33 cellular contexts compared by ENCODE assay signal in genomic region chr22:20183823-20184222, GRCh38. TPM values are rescaled to one million over a fixed set of nuclear protein-coding genes. Genes with fewer than 3 reads are reported as not detected.
"Had no signal": no experiment of that assay in that cellular context is flagged by ENCODE, and none has a peak within 500 bp of the region (broad histone marks: within the 10 kb centered on the region; RNA-seq: fewer than 3 reads in every experiment).

No MANE protein-coding gene starts in this region.

- H3K27ac ChIP-seq: adrenal gland, ascending aorta, body of pancreas, brain microvascular endothelial cell, breast epithelium, cardiac muscle cell had no signal

- H3K4me3 ChIP-seq: adrenal gland, ascending aorta, body of pancreas, breast epithelium, cardiac muscle cell had no signal

- H3K9me3 ChIP-seq: adrenal gland, ascending aorta, body of pancreas, breast epithelium had no signal

- ATAC-seq: activated naive CD4-positive, alpha-beta T cell treated with anti-CD3 and anti-CD28 coated beads, Interleukin-2, amount 50 U/mL, for 72 hours; activated naive CD8-positive, alpha-beta T cell treated with anti-CD3 and anti-CD28 coated beads, Interleukin-2, amount 50 U/mL, for 24 hours; activated T-cell treated with anti-CD3 and anti-CD28 coated beads, Interleukin-2, amount 50 U/mL, for 4 hours; activated T-cell treated with anti-CD3 and anti-CD28 coated beads, Interleukin-2, amount 50 U/mL, for 72 hours; activated T-helper 17 cell treated with anti-CD3 and anti-CD28 coated beads, Interleukin-2, amount 50 U/mL, for 72 hours; body of pancreas had no signal

- FAIRE-seq: astrocyte, bronchial epithelial cell had no signal

- H3K4me1 ChIP-seq: adrenal gland, ascending aorta, body of pancreas, breast epithelium had no signal

- H3K27me3 ChIP-seq: ascending aorta, body of pancreas, brain microvascular endothelial cell, breast epithelium, cardiac muscle cell had no signal

- H3K36me3 ChIP-seq: adrenal gland, ascending aorta, brain microvascular endothelial cell, breast epithelium, cardiac muscle cell had no signal

- DNase-seq: activated effector memory CD4-positive, alpha-beta T cell treated with anti-CD3 and anti-CD28 coated beads, Interleukin-2, amount 50 U/mL, for 16 hours; activated effector memory CD4-positive, alpha-beta T cell treated with Interleukin-2 at 50 U/mL for 16 hours; activated gamma-delta T cell; activated gamma-delta T cell treated with Interleukin-2 at 50 U/mL for 16 hours; activated naive CD4-positive, alpha-beta T cell; activated naive CD4-positive, alpha-beta T cell treated with anti-CD3 and anti-CD28 coated beads for 36 hours; activated naive CD4-positive, alpha-beta T cell treated with anti-CD3 and anti-CD28 coated beads, Interleukin-2, amount 10 ng/mL, durations not matched to agents 7 days and 5 days; activated naive CD4-positive, alpha-beta T cell treated with anti-CD3 and anti-CD28 coated beads, Interleukin-2, amount 50 U/mL, for 16 hours; activated naive CD4-positive, alpha-beta T cell treated with Interleukin-2 at 50 U/mL for 16 hours; activated naive CD8-positive, alpha-beta T cell treated with anti-CD3 and anti-CD28 coated beads for 36 hours; activated naive CD8-positive, alpha-beta T cell treated with anti-CD3 and anti-CD28 coated beads, Interleukin-2, amount 10 ng/mL, durations not matched to agents 7 days and 5 days; activated naive CD8-positive, alpha-beta T cell treated with anti-CD3 and anti-CD28 coated beads, Interleukin-2, amount 50 U/mL, for 24 hours; activated T-cell treated with anti-CD3 and anti-CD28 coated beads, Interleukin-2, amount 50 U/mL, for 24 hours; activated T-cell treated with anti-CD3 and anti-CD28 coated beads, Interleukin-2, amount 50 U/mL, for 4 hours; activated T-cell treated with anti-CD3 and anti-CD28 coated beads, Interleukin-2, amount 50 U/mL, for 48 hours; activated T-cell treated with anti-CD3 and anti-CD28 coated beads, Interleukin-2, amount 50 U/mL, for 72 hours; adrenal gland; amniotic stem cell; amygdala; anterior cingulate cortex; aorta; body of pancreas; brain microvascular endothelial cell; caudate nucleus; central memory CD4-positive, alpha-beta T cell; cerebellar nuclear complex had no signal

RNA-seq across cellular contexts. Expression of gene CCDC188, which starts 33.0 kb away (rescaled TPM):
- total RNA-seq: activated naive CD4-positive, alpha-beta T cell treated with anti-CD3 and anti-CD28 coated beads for 36 hours; activated naive CD4-positive, alpha-beta T cell treated with anti-CD3 and anti-CD28 coated beads, Interleukin-2, amount 50 U/mL, for 72 hours; activated naive CD8-positive, alpha-beta T cell treated with anti-CD3 and anti-CD28 coated beads for 36 hours; activated T-cell treated with anti-CD3 and anti-CD28 coated beads, Interleukin-2, amount 50 U/mL, for 4 hours; activated T-cell treated with anti-CD3 and anti-CD28 coated beads, Interleukin-2, amount 50 U/mL, for 72 hours; ascending aorta; astrocyte; body of pancreas; bronchial epithelial cell; cardiac muscle cell had no signal
- polyA plus RNA-seq: aorta, cardiac muscle cell had no signal
